ENCODE assay signal across 8 cellular contexts in genomic region chr3:151384741-151385174, GRCh38. TPM values are rescaled to one million over a fixed set of nuclear protein-coding genes. Genes with fewer than 3 reads are reported as not detected.
A peak's percentile ranks its signal among the peaks of the same experiment; 100 is the strongest.
DNase-seq lines count a peak whose midpoint lies in the region; ATAC-seq and TF ChIP-seq lines count a peak whose summit lies in the region.

Gene P2RY12, minus strand, starts transcription at chr3:151384753. Its CDS starts 45,908 bp downstream, at chr3:151338845.

- no peak within 1 kb of the TSS for H3K4me3 Mint-ChIP-seq in activated T-cell treated with anti-CD3 and anti-CD28 coated beads, Interleukin-2, amount 50 U/mL, for 24 hours

- DNase-seq in dorsolateral prefrontal cortex, result no peak
- DNase-seq in erythroblast (lab: John Stamatoyannopoulos, UW), result no peak
- DNase-seq in NCI-H510A treated with DMSO at 0.1 percent for 48 hours (lab: John Stamatoyannopoulos, UW), result no peak
- DNase-seq in NCI-H2171 (lab: John Stamatoyannopoulos, UW), result no peak
- no peak for DNase-seq in activated T-cell treated with anti-CD3 and anti-CD28 coated beads, Interleukin-2, amount 50 U/mL, for 24 hours

- H3K9me3 Mint-ChIP-seq in activated T-cell treated with anti-CD3 and anti-CD28 coated beads, Interleukin-2, amount 50 U/mL, for 24 hours, result no peaks in the 10 kb centered on the region

- peak within 1 kb of the TSS in 58 of 59 donors; percentile 12 to 62 (median 41) for H3K4me3 ChIP-seq in dorsolateral prefrontal cortex
- peak within 1 kb of the TSS; percentile 10 to 22 for H3K4me3 ChIP-seq in stomach smooth muscle (ENCODE audit: low read length in 2 of 2)

- H3K27ac ChIP-seq in dorsolateral prefrontal cortex (peak within 1 kb of the TSS in 40 of 59 donors; percentile 1 to 65 (median 27)), stomach smooth muscle (ENCODE audit: low read length) (no peak within 1 kb of the TSS)

- no peak within 1 kb of the TSS for H3K27ac Mint-ChIP-seq in activated T-cell treated with anti-CD3 and anti-CD28 coated beads, Interleukin-2, amount 50 U/mL, for 24 hours

- H3K9me3 ChIP-seq in stomach smooth muscle (ENCODE audit: control insufficient read depth in 2 of 2, low read length in 2 of 2), result no peaks in the 10 kb centered on the region

- H3K36me3 Mint-ChIP-seq in activated T-cell treated with anti-CD3 and anti-CD28 coated beads, Interleukin-2, amount 50 U/mL, for 24 hours (ENCODE audit: low read depth), result no peaks in the 10 kb centered on the region

- H3K4me1 ChIP-seq in stomach smooth muscle (ENCODE audit: control insufficient read depth, insufficient read depth, low read length), result no peaks in the 10 kb centered on the region

- intact Hi-C loops in dorsolateral prefrontal cortex (cut with DNase I), result no loop called here

- H3K36me3 ChIP-seq in stomach smooth muscle (ENCODE audit: control insufficient read depth in 2 of 2, insufficient read depth in 2 of 2, low read length in 2 of 2), result no peaks in the 10 kb centered on the region

- ATAC-seq in GM19043 (IDR thresholded peaks at IDR 0.05; ENCODE audit: low read depth, unreplicated experiment), result peak; percentile 36
- peak; percentile 43 for ATAC-seq in HG03108 (IDR thresholded peaks at IDR 0.05; ENCODE audit: unreplicated experiment)

- H3K4me1 Mint-ChIP-seq in activated T-cell treated with anti-CD3 and anti-CD28 coated beads, Interleukin-2, amount 50 U/mL, for 24 hours (ENCODE audit: low read depth), result peaks cover 4% of the 10 kb centered on the region

- TF ChIP-seq CTCF in dorsolateral prefrontal cortex (IDR thresholded peaks at IDR 0.05 in 54 of 56, conservative IDR thresholded peaks at IDR 0.05 in 2 of 56; ENCODE audit: low read depth in 1 of 56, partially characterized antibody in 56 of 56), result no peak

- no peak for TF ChIP-seq POLR2A in erythroblast (IDR thresholded peaks at IDR 0.05; ENCODE audit: low read length)

- H3K27me3 Mint-ChIP-seq in activated T-cell treated with anti-CD3 and anti-CD28 coated beads, Interleukin-2, amount 50 U/mL, for 24 hours, result peaks cover 9% of the 10 kb centered on the region

- H3K27me3 ChIP-seq in dorsolateral prefrontal cortex, result no peaks in the 10 kb centered on the region
- H3K27me3 ChIP-seq in stomach smooth muscle (ENCODE audit: control insufficient read depth in 1 of 2, insufficient read depth in 2 of 2, low read length in 2 of 2), result no peaks in the 10 kb centered on the region

- no peak within 1 kb of the TSS for H3K9ac ChIP-seq in stomach smooth muscle (ENCODE audit: low read length in 2 of 2)

RNA-seq across cellular contexts. Expression of gene P2RY12, which starts in this region (rescaled TPM):
- 10 to 100 TPM in 80 of 120 experiments, 1 to 10 TPM in 39, under 1 TPM in 1; 0.95 to 39.3 (median 13.1) TPM for total RNA-seq in dorsolateral prefrontal cortex
